Comparison of ENCODE assay signal across 10 cellular contexts in the genomic region with DNA sequence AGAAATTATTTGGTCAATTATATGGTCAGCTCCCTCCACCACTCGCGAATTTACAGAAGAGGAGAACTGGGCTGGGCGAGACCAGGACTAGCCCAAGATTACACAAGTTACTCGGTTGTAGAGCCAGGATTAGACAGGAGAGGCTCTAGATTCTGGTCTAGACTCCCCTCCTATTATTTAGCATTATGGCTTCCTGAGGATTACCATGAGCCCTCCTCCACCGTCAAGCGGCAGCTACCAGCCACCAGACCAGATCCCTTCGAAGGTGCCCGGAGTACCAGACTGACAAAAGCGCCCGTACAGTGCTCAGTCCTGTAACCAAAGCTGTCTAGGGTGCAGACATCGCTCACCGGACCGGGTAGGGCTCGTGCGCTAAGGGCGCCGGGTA. TPM values are rescaled to one million over a fixed set of nuclear protein-coding genes. Genes with fewer than 3 reads are reported as not detected.
DNase-seq lines count a peak whose midpoint lies in the region; ATAC-seq, FAIRE-seq and TF ChIP-seq lines count a peak whose summit lies in the region.
"Had no signal": no experiment of that assay in that cellular context is flagged by ENCODE, and none has a peak within 500 bp of the region (broad histone marks: within the 10 kb centered on the region; RNA-seq: fewer than 3 reads in every experiment).

No MANE protein-coding gene starts in this region.

- no TSS peak for BruUV-seq in GM12878 (replicated peaks; lab: Mats Ljungman, UMichigan)

- H3K4me1 ChIP-seq in A549 (no peaks in the 10 kb centered on the region), GM12878 (ENCODE audit: control insufficient read depth, insufficient read depth, low read length) (peaks cover 4% of the 10 kb centered on the region), muscle layer of colon (ENCODE audit: insufficient read depth, low read length) (no peaks in the 10 kb centered on the region)

- POLR2A ChIA-PET in A549 (lab: Yijun Ruan, JAX) (interaction anchor here (0.6 to 1.0 kb wide), 4 partner anchors 12 to 243 kb away, joined by 3 to 5 read pairs (median 3); partner anchors contain the start of gene CDADC1), GM12878 (lab: Charles Lee) (no interaction called here)

- H3K27ac ChIP-seq in A549 (peak overlapping the region; percentile 71 to 89), GM12878 (ENCODE audit: control insufficient read depth, insufficient read depth) (no peak overlapping the region), muscle layer of colon (ENCODE audit: low read depth, low read length) (no peak overlapping the region)

- peak overlapping the region; percentile 58 for H3K4me3 ChIP-seq in A549
- H3K4me3 ChIP-seq in GM12878 = no peak overlapping the region
- H3K4me3 ChIP-seq in muscle layer of colon (ENCODE audit: low read depth in 1 of 2, low read length in 2 of 2) = peak overlapping the region; percentile 31 to 49

- H3K9ac ChIP-seq in GM12878 (ENCODE audit: control insufficient read depth, insufficient read depth, low read length) = no peak overlapping the region
- H3K9ac ChIP-seq in muscle layer of colon (ENCODE audit: low read length) = no peak overlapping the region

- no peaks in the 10 kb centered on the region for H3K36me3 ChIP-seq in GM12878 (ENCODE audit: control insufficient read depth in 2 of 2, insufficient read depth in 2 of 2, low read length in 1 of 2)
- no peaks in the 10 kb centered on the region for H3K36me3 ChIP-seq in muscle layer of colon (ENCODE audit: insufficient read depth, low read length)

- SMC1A ChIA-PET in GM12878 (lab: Charles Lee; ENCODE audit: uncharacterized antibody, unreplicated experiment) = no interaction called here

- no peak for TF ChIP-seq POLR2A in A549 (IDR thresholded peaks at IDR 0.05; ENCODE audit: low read length)
- no peak for TF ChIP-seq POLR2A in GM12878 (IDR thresholded peaks at IDR 0.05; ENCODE audit: low read depth, low read length)

- ATAC-seq in A549 (no peak; a peak in 3 of 6 replicates), GM12878 (no peak)

- peak overlapping the region; percentile 31; the same call in 1 of the 2 replicates for H2AFZ ChIP-seq in GM12878 (ENCODE audit: control insufficient read depth, low read depth, low read length)

- no peaks in the 10 kb centered on the region for H3K79me2 ChIP-seq in GM12878 (ENCODE audit: control insufficient read depth, insufficient read depth, low read length)

- 36% methylated on average over 10 of the region's 17 CpGs for WGBS in A549 (ENCODE audit: missing lambda C conversion rate)
- WGBS in GM12878 (ENCODE audit: insufficient coverage, insufficient replicate concordance, low lambda C conversion rate, missing lambda C conversion rate) = 49% methylated on average over 17 of the region's 17 CpGs

- intact Hi-C loops in GM12878 (cut with micrococcal nuclease; ENCODE audit: unreplicated experiment) = no loop called here

- H3K9me3 ChIP-seq in A549 (no peaks in the 10 kb centered on the region), GM12878 (replicated peaks; ENCODE audit: control insufficient read depth, insufficient read depth, low read length) (peaks cover 2% of the 10 kb centered on the region; the same call in 1 of the 3 replicates), muscle layer of colon (ENCODE audit: low read length) (no peaks in the 10 kb centered on the region)

- TF ChIP-seq CTCF in A549 (IDR thresholded peaks at IDR 0.05) (no peak), GM12878 (IDR thresholded peaks at IDR 0.05 in 2 of 3, conservative IDR thresholded peaks at IDR 0.05 in 1 of 3; ENCODE audit: control insufficient read depth in 2 of 3, extremely low read depth in 1 of 3, insufficient read depth in 1 of 3, low read depth in 3 of 3, low read length in 3 of 3) (no peak)

- no peak for TF ChIP-seq EP300 in A549 (IDR thresholded peaks at IDR 0.05)
- no peak for TF ChIP-seq EP300 in GM12878 (IDR thresholded peaks at IDR 0.05; ENCODE audit: borderline replicate concordance in 1 of 2, control insufficient read depth in 1 of 2, low read depth in 2 of 2, low read length in 2 of 2)

- TF ChIP-seq RAD21 in A549 (conservative IDR thresholded peaks at IDR 0.05 in 1 of 2, IDR thresholded peaks at IDR 0.05 in 1 of 2) = no peak
- no peak for TF ChIP-seq RAD21 in GM12878 (IDR thresholded peaks at IDR 0.05; ENCODE audit: insufficient read depth, low read depth, low read length)

- CTCF ChIA-PET in A549 (lab: Yijun Ruan, JAX) = interaction anchor here (1.0 to 1.5 kb wide), 5 partner anchors 10 to 61 kb away, joined by 3 to 4 read pairs (median 3); no protein-coding TSS in a partner anchor
- CTCF ChIA-PET in GM12878 (lab: Yijun Ruan, JAX) = no interaction called here

- FAIRE-seq in A549 (lab: Jason Lieb, UNC) (no peak), GM19239 (lab: Jason Lieb, UNC) (peak; percentile 26), GM12878 (lab: Jason Lieb, UNC) (no peak)

- H4K20me1 ChIP-seq in GM12878 (ENCODE audit: control insufficient read depth, insufficient read depth) = no peaks in the 10 kb centered on the region

- RAD21 ChIA-PET in GM12878 (lab: Charles Lee; ENCODE audit: unreplicated experiment) = no interaction called here

- no peak for DNase-seq in A549 (ENCODE audit: low read depth in 1 of 2, low spot score in 1 of 2)
- DNase-seq in GM19239 (ENCODE audit: insufficient read length, low spot score) = no peak
- DNase-seq in GM12878 (ENCODE audit: low read depth, low spot score) = no peak
- no peak for DNase-seq in midbrain (lab: John Stamatoyannopoulos, UW)
- DNase-seq in HPDE6-E6E7 (ENCODE audit: extremely low spot score) = no peak
- DNase-seq in ACHN = no peak
- DNase-seq in NCI-H1105 treated with DMSO at 0.1 percent for 48 hours (lab: John Stamatoyannopoulos, UW) = no peak
- DNase-seq: Karpas-422 had no signal

- H3K4me2 ChIP-seq in A549 (peak overlapping the region; percentile 77), GM12878 (ENCODE audit: control insufficient read depth, insufficient read depth) (peak overlapping the region; percentile 53)

- in situ Hi-C loops in GM12878 (cut with MboI) = no loop called here
- in situ Hi-C loops in ACHN (cut with HindIII; ENCODE audit: low pct_ligation_motif_present, low pct_unique_long_range_greater_than_20kb, low sequenced_read_pairs) = no loop called here

- H3K27me3 ChIP-seq in GM12878 (replicated peaks in 1 of 2; ENCODE audit: control insufficient read depth in 2 of 2, insufficient read depth in 2 of 2, low read length in 1 of 2) = peaks cover 0 to 5% of the 10 kb centered on the region in 2 experiments; a peak in 3 of 4 replicates
- peaks cover 40 to 44% of the 10 kb centered on the region in 2 donors for H3K27me3 ChIP-seq in muscle layer of colon (ENCODE audit: control insufficient read depth in 1 of 2, insufficient read depth in 2 of 2, low read length in 2 of 2)

TF ChIP-seq in A549, 52 proteins besides CTCF, POLR2A, EP300 and RAD21 (continues in another document):
- TF ChIP-seq RFX5 (IDR thresholded peaks at IDR 0.05) = no peak

TF ChIP-seq in GM12878, 131 proteins besides CTCF, POLR2A, EP300 and RAD21 (continues in another document):
- TF ChIP-seq MTA3 (IDR thresholded peaks at IDR 0.05; ENCODE audit: borderline replicate concordance, low read length) = no peak
- no peak for TF ChIP-seq SUPT20H (IDR thresholded peaks at IDR 0.05; ENCODE audit: borderline replicate concordance, control insufficient read depth, low read depth, low read length)

RNA-seq across cellular contexts. Expression of gene MLNR, which starts 0.5 kb away (rescaled TPM):
- polyA plus RNA-seq in A549 (2011; rRNA removed) (0.30 TPM in 1 of 2 replicates, not detected in the other), A549 (2017; fragmentation: RNase III; extraction: RNeasy Plus Mini Kit Qiagen cat#74134 plus additional on column Dnase treatment) (0.51 to 0.63 TPM (median 0.54 TPM) in 3 replicates), GM12878 (2011; rRNA removed) (not detected in 2 replicates), GM12878 (2014; fragmentation: Illumina TruSeq; extraction: Trizol) (not detected in 2 replicates), GM12878 (2014; fragmentation: Nextera tagmentation; extraction: Ambion mirVana) (not detected), GM12878 (2014; rRNA removed) (not detected in 2 replicates), GM12878 (2016; fragmentation: Nextera tagmentation; extraction: Ambion mirVana) (not detected)
- 0.45 and 0.47 TPM in 2 replicates for polyA plus RNA-seq in A549 (2012; cell fraction: cytosol; rRNA removed)
- 0.49 and 1.1 TPM in 2 replicates for polyA plus RNA-seq in A549 (2012; cell fraction: nucleus; rRNA removed)
- polyA minus RNA-seq in A549 (2011; rRNA and poly(A)+ RNA removed) = 0.54 and 0.70 TPM in 2 replicates
- total RNA-seq in GM12878 (2013; cell fraction: nucleolus; rRNA removed) = not detected in 2 replicates
- total RNA-seq in GM12878 (2014; rRNA removed) (not detected in 2 replicates), GM12878 (2014; rRNA removed; fragmentation: Illumina TruSeq; extraction: Trizol) (not detected in 2 replicates), GM12878 (2021) (not detected in 2 replicates)
- not detected for polyA plus RNA-seq in GM12878 (2011; ENCODE audit: low read depth)
- not detected in 2 replicates for polyA plus RNA-seq in GM12878 (2011; cell fraction: cytosol; rRNA removed)
- not detected in 2 replicates for polyA plus RNA-seq in GM12878 (2011; cell fraction: nucleus; rRNA removed)
- polyA plus RNA-seq in GM12878 (2012) = not detected in 2 replicates
- polyA minus RNA-seq in GM12878 (2011; rRNA and poly(A)+ RNA removed) = not detected in 2 replicates
- polyA minus RNA-seq in GM12878 (2011; cell fraction: cytosol; rRNA and poly(A)+ RNA removed) = not detected in 2 replicates
- not detected in 2 replicates for polyA minus RNA-seq in GM12878 (2011; cell fraction: nucleus; rRNA and poly(A)+ RNA removed)
- total RNA-seq: pulmonary artery endothelial cell had no signal

RNA-seq across cellular contexts. Expression of gene CDADC1, which starts 28.1 kb away (rescaled TPM):
- polyA plus RNA-seq in A549 (2011; rRNA removed) (5.6 and 9.6 TPM in 2 replicates), A549 (2017; fragmentation: RNase III; extraction: RNeasy Plus Mini Kit Qiagen cat#74134 plus additional on column Dnase treatment) (3.8 to 5.2 TPM (median 4.3 TPM) in 3 replicates), GM12878 (2011; rRNA removed) (4.8 and 6.8 TPM in 2 replicates), GM12878 (2014; fragmentation: Illumina TruSeq; extraction: Trizol) (3.3 and 6.0 TPM in 2 replicates), GM12878 (2014; fragmentation: Nextera tagmentation; extraction: Ambion mirVana) (1 to 10 TPM; 6.3 to 7.3 TPM), GM12878 (2014; rRNA removed) (4.6 and 5.3 TPM in 2 replicates), GM12878 (2016; fragmentation: Nextera tagmentation; extraction: Ambion mirVana) (1 to 10 TPM; 6.3 TPM)
- 2.7 TPM in 2 replicates for polyA plus RNA-seq in A549 (2012; cell fraction: cytosol; rRNA removed)
- polyA plus RNA-seq in A549 (2012; cell fraction: nucleus; rRNA removed) = 0.58 and 1.2 TPM in 2 replicates
- polyA minus RNA-seq in A549 (2011; rRNA and poly(A)+ RNA removed) = 0.95 and 1.9 TPM in 2 replicates
- total RNA-seq in GM12878 (2013; cell fraction: nucleolus; rRNA removed) = 7.1 and 12.8 TPM in 2 replicates
- total RNA-seq in GM12878 (2014; rRNA removed) (2.7 and 4.0 TPM in 2 replicates), GM12878 (2014; rRNA removed; fragmentation: Illumina TruSeq; extraction: Trizol) (2.6 and 3.5 TPM in 2 replicates), GM12878 (2021) (5.6 and 6.5 TPM in 2 replicates)
- polyA plus RNA-seq in GM12878 (2011; ENCODE audit: low read depth) = 3.6 TPM
- 1.3 and 1.8 TPM in 2 replicates for polyA plus RNA-seq in GM12878 (2011; cell fraction: cytosol; rRNA removed)
- 2.9 and 3.5 TPM in 2 replicates for polyA plus RNA-seq in GM12878 (2011; cell fraction: nucleus; rRNA removed)
- 4.2 and 7.4 TPM in 2 replicates for polyA plus RNA-seq in GM12878 (2012)
- 2.2 and 5.1 TPM in 2 replicates for polyA minus RNA-seq in GM12878 (2011; rRNA and poly(A)+ RNA removed)
- polyA minus RNA-seq in GM12878 (2011; cell fraction: cytosol; rRNA and poly(A)+ RNA removed) = 1.1 and 1.6 TPM in 2 replicates
- polyA minus RNA-seq in GM12878 (2011; cell fraction: nucleus; rRNA and poly(A)+ RNA removed) = 8.6 and 15.6 TPM in 2 replicates

Comparison
In these comparisons a context has a peak if more than half of its experiments do, and no peak if none do; other contexts are left out.
1. H3K27ac ChIP-seq: peak in A549 (2 of 2); none in GM12878 (single experiment) and muscle layer of colon (single experiment).
2. Of the 24 proteins assayed by ChIP-seq in both GM12878 and A549: peak only in GM12878: none; only in A549: MAX; in both: none; in neither: 23.